In the genomic region with DNA sequence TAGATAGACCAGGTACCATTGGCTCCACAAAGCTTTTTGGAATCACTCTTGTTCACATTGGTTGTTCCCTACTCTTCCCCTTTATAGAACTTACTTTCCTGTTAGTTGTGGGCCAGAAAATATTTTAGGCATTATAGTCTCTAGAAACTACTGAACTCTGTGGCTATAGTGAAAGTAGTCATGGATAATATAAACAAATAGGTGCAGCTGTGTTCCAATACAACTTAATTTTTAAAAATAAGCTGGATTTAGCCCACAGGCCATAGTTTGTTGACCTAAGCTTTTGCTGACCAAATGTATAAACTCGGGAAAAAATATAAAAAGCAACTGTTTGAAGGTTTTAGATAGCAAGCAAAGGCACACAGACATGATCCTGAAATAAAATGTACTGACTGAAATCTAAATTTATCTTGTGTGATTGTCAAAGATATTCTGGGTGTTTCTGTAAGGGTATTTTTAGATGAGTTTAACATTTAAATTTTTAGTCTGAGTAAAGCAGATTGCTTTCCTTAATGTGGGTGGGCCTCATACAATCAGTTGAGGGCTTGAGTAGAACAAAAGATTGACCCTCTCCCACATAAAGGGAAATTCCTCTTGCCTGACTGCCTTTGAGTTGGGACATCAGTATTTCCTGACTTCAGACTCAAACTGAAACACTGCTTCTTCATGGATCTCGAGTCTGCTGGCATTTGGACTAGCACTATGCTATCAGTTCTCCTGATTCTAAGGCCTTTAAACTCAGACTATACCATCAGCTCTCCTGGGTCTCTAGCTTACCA, we compare ENCODE assay signal across 28 cellular contexts.
A peak's percentile ranks its signal among the peaks of the same experiment; 100 is the strongest.
DNase-seq lines count a peak whose midpoint lies in the region; TF ChIP-seq lines count a peak whose summit lies in the region.
"Had no signal": no experiment of that assay in that cellular context is flagged by ENCODE, and none has a peak within 500 bp of the region (broad histone marks: within the 10 kb centered on the region; RNA-seq: fewer than 3 reads in every experiment).

No MANE protein-coding gene starts in this region.

- no peak overlapping the region for H3K9ac ChIP-seq in SU-DHL-6 (ENCODE audit: low read length)

- H3K27ac Mint-ChIP-seq in nephron progenitor cell = peak overlapping the region; percentile 82
- H3K27ac Mint-ChIP-seq: activated CD4-positive, alpha-beta memory T cell treated with anti-CD3 and anti-CD28 coated beads for 36 hours; activated naive CD4-positive, alpha-beta T cell treated with anti-CD3 and anti-CD28 coated beads, Interleukin-2, amount 50 U/mL, for 72 hours; activated T-helper 17 cell treated with anti-CD3 and anti-CD28 coated beads, Interleukin-2, amount 50 U/mL, for 72 hours; B cell; H9; T-helper 2 cell treated with Interferon-gamma antibody and Interleukin-4, amounts not matched to agents 5 μg/mL and 100 μg/mL, for 36 hours had no signal

- H2AFZ ChIP-seq in SU-DHL-6 (ENCODE audit: low read depth, low read length, severe bottlenecking) = no peak overlapping the region

- H3K36me3 Mint-ChIP-seq in nephron progenitor cell (ENCODE audit: low read depth) = peaks cover 94% of the 10 kb centered on the region

- peaks cover 17% of the 10 kb centered on the region for H3K9me3 ChIP-seq in DOHH2 (ENCODE audit: control insufficient read depth, insufficient read depth, low read length)
- peaks cover 18% of the 10 kb centered on the region; the same call in 1 of the 2 replicates for H3K9me3 ChIP-seq in SU-DHL-6 (ENCODE audit: insufficient read depth, low read length)
- H3K9me3 ChIP-seq: right lobe of liver had no signal

- H3K9me3 Mint-ChIP-seq in nephron progenitor cell = peaks cover 47% of the 10 kb centered on the region

- no peaks in the 10 kb centered on the region for H4K20me1 ChIP-seq in DOHH2 (ENCODE audit: control insufficient read depth, insufficient read depth, low read depth, low read length)
- H4K20me1 ChIP-seq in SU-DHL-6 (ENCODE audit: low read depth, low read length) = no peaks in the 10 kb centered on the region

- no peak overlapping the region for H3K4me3 Mint-ChIP-seq in nephron progenitor cell
- H3K4me3 Mint-ChIP-seq: activated CD4-positive, alpha-beta memory T cell treated with anti-CD3 and anti-CD28 coated beads for 36 hours; activated T-helper 17 cell treated with anti-CD3 and anti-CD28 coated beads, Interleukin-2, amount 50 U/mL, for 72 hours; B cell; CD4-positive, alpha-beta memory T cell; H9; immature natural killer cell; T-helper 2 cell treated with Interferon-gamma antibody and Interleukin-4, amounts not matched to agents 5 μg/mL and 100 μg/mL, for 36 hours had no signal

- H3K79me2 ChIP-seq in DOHH2 (ENCODE audit: control insufficient read depth, low read length) (peaks cover 94% of the 10 kb centered on the region), SU-DHL-6 (ENCODE audit: insufficient read depth, low read length) (peaks cover 85% of the 10 kb centered on the region)

- peak overlapping the region; percentile 31 for H3K27ac ChIP-seq in DOHH2 (ENCODE audit: low read depth, low read length)
- H3K27ac ChIP-seq in SU-DHL-6 (ENCODE audit: low read depth, low read length) = peak overlapping the region; percentile 4; the same call in 1 of the 2 replicates
- H3K27ac ChIP-seq in coronary artery = peak overlapping the region; percentile 1 to 38
- H3K27ac ChIP-seq: right lobe of liver, tibial nerve had no signal

- H3F3A ChIP-seq in DOHH2 (ENCODE audit: control insufficient read depth, insufficient read depth) (peaks cover 16% of the 10 kb centered on the region), SU-DHL-6 (ENCODE audit: insufficient read depth) (peaks cover 12% of the 10 kb centered on the region; the same call in 1 of the 2 replicates)

- H3K4me3 ChIP-seq in DOHH2 (ENCODE audit: low read length) (no peak overlapping the region), SU-DHL-6 (ENCODE audit: insufficient read depth, low read length, poor library complexity, severe bottlenecking) (no peak overlapping the region), coronary artery (no peak overlapping the region)
- H3K4me3 ChIP-seq: GM12878, right lobe of liver, tibial nerve had no signal

- peaks cover 93% of the 10 kb centered on the region for H3K36me3 ChIP-seq in DOHH2 (ENCODE audit: control insufficient read depth, low read length)
- H3K36me3 ChIP-seq in SU-DHL-6 (ENCODE audit: low read length) = peaks cover 80% of the 10 kb centered on the region

- no peaks in the 10 kb centered on the region for H3K9me2 ChIP-seq in DOHH2 (replicated peaks; ENCODE audit: control insufficient read depth, low read length)
- no peaks in the 10 kb centered on the region for H3K9me2 ChIP-seq in SU-DHL-6 (replicated peaks; ENCODE audit: insufficient read depth, low read length)

- no peaks in the 10 kb centered on the region for H3K4me1 Mint-ChIP-seq in nephron progenitor cell
- H3K4me1 Mint-ChIP-seq: H9 had no signal

- DNase-seq in coronary artery (ENCODE audit: low spot score) (no peak), nephron progenitor cell (no peak), KBM-7 (no peak), GOT3 (lab: John Stamatoyannopoulos, UW) (no peak), DMS79 treated with DMSO at 0.1 percent for 48 hours (lab: John Stamatoyannopoulos, UW) (no peak), NOMO-1 treated with dmso at 0.1 percent for 144 hours (lab: John Stamatoyannopoulos, UW; ENCODE audit: unreplicated experiment) (no peak)
- DNase-seq: activated CD4-positive, alpha-beta memory T cell treated with anti-CD3 and anti-CD28 coated beads for 36 hours; activated CD4-positive, alpha-beta T cell treated with anti-CD3 and anti-CD28 coated beads for 1 hour; caudate nucleus; CD4-positive, alpha-beta memory T cell; EL; H9; immature natural killer cell; Kasumi-1; NCI-H1436; NCI-H2081; NCI-H526; right lobe of liver; Right ventricle myocardium superior; stimulated activated CD4-positive, alpha-beta T cell treated with anti-CD3 and anti-CD28 coated beads, Interleukin-2, amount 100 ng/mL, for 48 hours had no signal

- peaks cover 43% of the 10 kb centered on the region for H3K4me1 ChIP-seq in DOHH2 (ENCODE audit: control insufficient read depth, low read length)
- H3K4me1 ChIP-seq: right lobe of liver, tibial nerve had no signal

- no peaks in the 10 kb centered on the region for H3K27me3 Mint-ChIP-seq in nephron progenitor cell (ENCODE audit: low read depth, poor library complexity)
- H3K27me3 Mint-ChIP-seq: activated CD4-positive, alpha-beta memory T cell treated with anti-CD3 and anti-CD28 coated beads for 36 hours; activated T-helper 17 cell treated with anti-CD3 and anti-CD28 coated beads, Interleukin-2, amount 50 U/mL, for 72 hours; B cell; CD4-positive, alpha-beta memory T cell had no signal

- TF ChIP-seq CTCF in DOHH2 (IDR thresholded peaks at IDR 0.05; ENCODE audit: low read depth, low read length, poor library complexity, severe bottlenecking) (no peak), SU-DHL-6 (IDR thresholded peaks at IDR 0.05; ENCODE audit: insufficient read depth, low read length, poor library complexity, severe bottlenecking) (no peak), coronary artery (IDR thresholded peaks at IDR 0.05) (no peak), nephron progenitor cell (IDR thresholded peaks at IDR 0.05) (no peak)

- H3K27me3 ChIP-seq in DOHH2 (ENCODE audit: control insufficient read depth, low read length) (no peaks in the 10 kb centered on the region), SU-DHL-6 (ENCODE audit: low read length) (no peaks in the 10 kb centered on the region)
- H3K27me3 ChIP-seq: right lobe of liver, tibial nerve had no signal

- H3K4me2 ChIP-seq in DOHH2 (ENCODE audit: low read length) = peak overlapping the region; percentile 22
- no peak overlapping the region for H3K4me2 ChIP-seq in SU-DHL-6 (ENCODE audit: low read depth, low read length, poor library complexity, severe bottlenecking)

- in situ Hi-C loops in KBM-7 (cut with MboI; ENCODE audit: low pct_unique_long_range_greater_than_20kb, low sequenced_read_pairs) = no loop called here
